Comparison of ENCODE assay signal across 21 cellular contexts in genomic region chr4:159719531-159719930, GRCh38.
DNase-seq lines count a peak whose midpoint lies in the region; ATAC-seq and TF ChIP-seq lines count a peak whose summit lies in the region.
"Had no signal": no experiment of that assay in that cellular context is flagged by ENCODE, and none has a peak within 500 bp of the region (broad histone marks: within the 10 kb centered on the region; RNA-seq: fewer than 3 reads in every experiment).

No MANE protein-coding gene starts in this region.

- in situ Hi-C loops in G401 (cut with HindIII; ENCODE audit: low sequenced_read_pairs), result no loop called here

- no peaks in the 10 kb centered on the region for H3K36me3 ChIP-seq in osteoblast (ENCODE audit: insufficient read depth, low read length)

- no peaks in the 10 kb centered on the region for H3K4me1 ChIP-seq in osteoblast (ENCODE audit: insufficient read depth, low read length)
- H3K4me1 ChIP-seq: A549, Caco-2 had no signal

- DNase-seq in G401 (ENCODE audit: low spot score), result peak; percentile 64
- peak; percentile 43 for DNase-seq in astrocyte of the hippocampus (ENCODE audit: low read depth, low spot score)
- peak; percentile 41 for DNase-seq in cerebellum (ENCODE audit: low spot score)
- DNase-seq in osteoblast (ENCODE audit: insufficient read length, low spot score, missing footprints), result peak; percentile 18
- DNase-seq in substantia nigra (lab: John Stamatoyannopoulos, UW), result no peak
- no peak for DNase-seq in NCI-H1930 (lab: John Stamatoyannopoulos, UW)
- DNase-seq: 8988T; ACHN; AML-193; Caco-2; CD4-positive, alpha-beta memory T cell; DMS153; DND-41; GDM1; H9 had no signal

- no peak for TF ChIP-seq POLR2A in GM18505 (IDR thresholded peaks at IDR 0.05; ENCODE audit: borderline replicate concordance, extremely low read depth, insufficient read depth, insufficient read length)

- H3K4me2 ChIP-seq in osteoblast (ENCODE audit: insufficient read depth, low read length), result no peak overlapping the region
- H3K4me2 ChIP-seq: A549, GM23338 had no signal

- ATAC-seq in HG03354 (IDR thresholded peaks at IDR 0.05; ENCODE audit: poor library complexity, severe bottlenecking, unreplicated experiment) (no peak), GM18505 (IDR thresholded peaks at IDR 0.05; ENCODE audit: unreplicated experiment) (no peak)
- ATAC-seq: A549, GM12878, GM23338, HCT116 had no signal

- H3K9me3 ChIP-seq in osteoblast (ENCODE audit: low read depth, low read length), result no peaks in the 10 kb centered on the region
- H3K9me3 ChIP-seq: A549, Caco-2 had no signal

- no peaks in the 10 kb centered on the region for H4K20me1 ChIP-seq in osteoblast (ENCODE audit: insufficient read depth, low read length)

- no peaks in the 10 kb centered on the region for H3K27me3 ChIP-seq in osteoblast (ENCODE audit: insufficient read depth, low read length)

- no peak overlapping the region for H3K4me3 ChIP-seq in osteoblast (ENCODE audit: insufficient read depth, low read length)
- H3K4me3 ChIP-seq: A549, GM12878, GM23338 had no signal

- no peak overlapping the region for H2AFZ ChIP-seq in osteoblast (ENCODE audit: low read length)
- H2AFZ ChIP-seq: GM23338 had no signal

- no peak for TF ChIP-seq CTCF in osteoblast (IDR thresholded peaks at IDR 0.05; ENCODE audit: extremely low read depth, low read depth, low read length)

- no peaks in the 10 kb centered on the region for H3K79me2 ChIP-seq in osteoblast (ENCODE audit: insufficient read depth, low read length)

- H3K27ac ChIP-seq in osteoblast (ENCODE audit: low read depth, low read length) (no peak overlapping the region), substantia nigra (ENCODE audit: low read depth, low read length, poor library complexity, severe bottlenecking) (no peak overlapping the region)
- H3K27ac ChIP-seq: A549 had no signal

Comparison
In these comparisons a context has a peak if more than half of its experiments do, and no peak if none do; other contexts are left out.
1. DNase-seq: peak in G401 (single experiment), astrocyte of the hippocampus (single experiment), cerebellum (single experiment) and osteoblast (single experiment); none in substantia nigra (0 of 49) and NCI-H1930 (0 of 2).